In genomic region chr7:55099086-55099831, GRCh38 we compare ENCODE assay signal across 11 cellular contexts.
DNase-seq lines count a peak whose midpoint lies in the region; ATAC-seq and TF ChIP-seq lines count a peak whose summit lies in the region.
"Had no signal": no experiment of that assay in that cellular context is flagged by ENCODE, and none has a peak within 500 bp of the region (broad histone marks: within the 10 kb centered on the region; RNA-seq: fewer than 3 reads in every experiment).

No MANE protein-coding gene starts in this region.

- no peak for TF ChIP-seq POLR2A in uterus (IDR thresholded peaks at IDR 0.05)
- TF ChIP-seq POLR2A in lower leg skin (IDR thresholded peaks at IDR 0.05), result no peak

- H3F3A ChIP-seq in neural progenitor cell (ENCODE audit: low read depth), result no peaks in the 10 kb centered on the region

- no peak overlapping the region for H3K27ac ChIP-seq in neural progenitor cell
- H3K27ac ChIP-seq in uterus, result peak overlapping the region; percentile 53 to 57
- H3K27ac ChIP-seq: 22Rv1 had no signal

- H3K4me3 Mint-ChIP-seq in neural progenitor cell, result no peak overlapping the region
- no peak overlapping the region for H3K4me3 Mint-ChIP-seq in stimulated activated naive B cell treated with anti-CD40 and anti-IgM and Interleukin-4, amounts not matched to agents 10 μg/mL and 1 μg/mL and 100 μg/mL, for 72 hours
- H3K4me3 Mint-ChIP-seq: activated CD4-positive, alpha-beta memory T cell treated with anti-CD3 and anti-CD28 coated beads, Interleukin-2, amount 10 ng/mL, durations not matched to agents 7 days and 5 days; neural crest cell had no signal

- H3K4me1 Mint-ChIP-seq in neural progenitor cell, result peaks cover 21% of the 10 kb centered on the region
- H3K4me1 Mint-ChIP-seq in stimulated activated naive B cell treated with anti-CD40 and anti-IgM and Interleukin-4, amounts not matched to agents 10 μg/mL and 1 μg/mL and 100 μg/mL, for 72 hours, result no peaks in the 10 kb centered on the region
- H3K4me1 Mint-ChIP-seq: activated CD4-positive, alpha-beta memory T cell treated with anti-CD3 and anti-CD28 coated beads, Interleukin-2, amount 10 ng/mL, durations not matched to agents 7 days and 5 days; neural crest cell had no signal

- H3K79me2 ChIP-seq in neural progenitor cell (ENCODE audit: low read depth), result no peaks in the 10 kb centered on the region

- H3K4me1 ChIP-seq in neural progenitor cell (peaks cover 15% of the 10 kb centered on the region), uterus (peaks cover 0 to 1% of the 10 kb centered on the region in 2 donors)

- intact Hi-C loops in uterus (cut with DNase I; ENCODE audit: low total_unique reads) (no loop called here), lower leg skin (cut with DNase I; ENCODE audit: low total_unique reads) (no loop called here)

- H3K4me3 ChIP-seq in fibroblast of mammary gland (ENCODE audit: control insufficient read depth, low read depth, low read length) (no peak overlapping the region), neural progenitor cell (no peak overlapping the region), uterus (no peak overlapping the region), lower leg skin (ENCODE audit: low read depth, poor library complexity, severe bottlenecking) (no peak overlapping the region)

- peak overlapping the region; percentile 42 for H2AFZ ChIP-seq in neural progenitor cell (replicated peaks)

- no peaks in the 10 kb centered on the region for H3K9me3 ChIP-seq in neural progenitor cell (ENCODE audit: low read depth)
- H3K9me3 ChIP-seq in uterus, result no peaks in the 10 kb centered on the region

- H3K36me3 ChIP-seq in neural progenitor cell, result no peaks in the 10 kb centered on the region
- H3K36me3 ChIP-seq in uterus, result no peaks in the 10 kb centered on the region

- no peak overlapping the region for H3K27ac Mint-ChIP-seq in neural progenitor cell
- no peak overlapping the region for H3K27ac Mint-ChIP-seq in stimulated activated naive B cell treated with anti-CD40 and anti-IgM and Interleukin-4, amounts not matched to agents 10 μg/mL and 1 μg/mL and 100 μg/mL, for 72 hours
- H3K27ac Mint-ChIP-seq: activated CD4-positive, alpha-beta memory T cell treated with anti-CD3 and anti-CD28 coated beads, Interleukin-2, amount 10 ng/mL, durations not matched to agents 7 days and 5 days had no signal

- ATAC-seq in stimulated activated naive B cell treated with anti-CD40 and anti-IgM and Interleukin-4, amounts not matched to agents 10 μg/mL and 1 μg/mL and 100 μg/mL, for 72 hours (replicated peaks), result no peak

- peak overlapping the region; percentile 29 for H3K4me2 ChIP-seq in neural progenitor cell

- H4K20me1 ChIP-seq in neural progenitor cell (ENCODE audit: low read depth), result no peaks in the 10 kb centered on the region

- H3K27me3 ChIP-seq in neural progenitor cell (no peaks in the 10 kb centered on the region), uterus (no peaks in the 10 kb centered on the region)

- no peaks in the 10 kb centered on the region for H3K27me3 Mint-ChIP-seq in neural progenitor cell (ENCODE audit: insufficient read depth, low read depth)
- peaks cover 33 to 43% of the 10 kb centered on the region in 2 donors for H3K27me3 Mint-ChIP-seq in stimulated activated naive B cell treated with anti-CD40 and anti-IgM and Interleukin-4, amounts not matched to agents 10 μg/mL and 1 μg/mL and 100 μg/mL, for 72 hours

- no peaks in the 10 kb centered on the region for H3K9me3 Mint-ChIP-seq in neural progenitor cell
- H3K9me3 Mint-ChIP-seq in stimulated activated naive B cell treated with anti-CD40 and anti-IgM and Interleukin-4, amounts not matched to agents 10 μg/mL and 1 μg/mL and 100 μg/mL, for 72 hours, result no peaks in the 10 kb centered on the region
- H3K9me3 Mint-ChIP-seq: activated CD4-positive, alpha-beta memory T cell treated with anti-CD3 and anti-CD28 coated beads, Interleukin-2, amount 10 ng/mL, durations not matched to agents 7 days and 5 days; neural crest cell had no signal

- no peak for TF ChIP-seq CTCF in fibroblast of mammary gland (conservative IDR thresholded peaks at IDR 0.05; ENCODE audit: control insufficient read depth, insufficient read depth, low read depth, low read length)
- TF ChIP-seq CTCF in neural progenitor cell (IDR thresholded peaks at IDR 0.05), result no peak
- no peak for TF ChIP-seq CTCF in uterus (IDR thresholded peaks at IDR 0.05)
- TF ChIP-seq CTCF in lower leg skin (IDR thresholded peaks at IDR 0.05), result no peak

- WGBS in lower leg skin, 2 donors, result 26 to 32% methylated on average over 9 of the region's 9 CpGs

- peak; percentile 48 for DNase-seq in DMS 273 (lab: John Stamatoyannopoulos, UW; ENCODE audit: unreplicated experiment)
- DNase-seq in DMS 273 treated with DMSO at 0.1 percent for 48 hours (lab: John Stamatoyannopoulos, UW), result no peak
- peak; percentile 76 for DNase-seq in fibroblast of mammary gland (ENCODE audit: low read depth)
- DNase-seq in neural progenitor cell (ENCODE audit: low spot score), result no peak
- peak in 1 of 2 donors; percentile 46 for DNase-seq in uterus
- no peak for DNase-seq in stimulated activated naive B cell treated with anti-CD40 and anti-IgM and Interleukin-4, amounts not matched to agents 10 μg/mL and 1 μg/mL and 100 μg/mL, for 72 hours
- DNase-seq in lower leg skin (ENCODE audit: low spot score in 2 of 2), result no peak
- DNase-seq in NCI-H526 (lab: John Stamatoyannopoulos, UW), result no peak
- DNase-seq: activated CD4-positive, alpha-beta memory T cell treated with anti-CD3 and anti-CD28 coated beads, Interleukin-2, amount 10 ng/mL, durations not matched to agents 7 days and 5 days had no signal

- H3K9ac ChIP-seq in neural progenitor cell, result no peak overlapping the region

- no peaks in the 10 kb centered on the region for H3K36me3 Mint-ChIP-seq in neural progenitor cell
- H3K36me3 Mint-ChIP-seq in stimulated activated naive B cell treated with anti-CD40 and anti-IgM and Interleukin-4, amounts not matched to agents 10 μg/mL and 1 μg/mL and 100 μg/mL, for 72 hours, result no peaks in the 10 kb centered on the region

Comparison
In these comparisons a context has a peak if more than half of its experiments do, and no peak if none do; other contexts are left out.
1. DNase-seq: peak in DMS 273 (single experiment) and fibroblast of mammary gland (single experiment); none in DMS 273 treated with DMSO at 0.1 percent for 48 hours (single experiment), neural progenitor cell (single experiment), stimulated activated naive B cell treated with anti-CD40 and anti-IgM and Interleukin-4, amounts not matched to agents 10 μg/mL and 1 μg/mL and 100 μg/mL, for 72 hours (single experiment), lower leg skin (0 of 2) and NCI-H526 (0 of 2).